1 cellular context compared by ENCODE assay signal in genomic region chr17:35063514-35064223, GRCh38.
TF ChIP-seq lines count a peak whose summit lies in the region.

A gene with protein sequence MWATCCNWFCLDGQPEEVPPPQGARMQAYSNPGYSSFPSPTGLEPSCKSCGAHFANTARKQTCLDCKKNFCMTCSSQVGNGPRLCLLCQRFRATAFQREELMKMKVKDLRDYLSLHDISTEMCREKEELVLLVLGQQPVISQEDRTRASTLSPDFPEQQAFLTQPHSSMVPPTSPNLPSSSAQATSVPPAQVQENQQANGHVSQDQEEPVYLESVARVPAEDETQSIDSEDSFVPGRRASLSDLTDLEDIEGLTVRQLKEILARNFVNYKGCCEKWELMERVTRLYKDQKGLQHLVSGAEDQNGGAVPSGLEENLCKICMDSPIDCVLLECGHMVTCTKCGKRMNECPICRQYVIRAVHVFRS (minus strand): TSS chr17:35063707. CDS start chr17:35026553, 37,154 bp downstream.

TF ChIP-seq in HepG2, 621 proteins besides CTCF, POLR2A, EP300 and RAD21 (continued from another document):
- TF ChIP-seq, protein P1, sequence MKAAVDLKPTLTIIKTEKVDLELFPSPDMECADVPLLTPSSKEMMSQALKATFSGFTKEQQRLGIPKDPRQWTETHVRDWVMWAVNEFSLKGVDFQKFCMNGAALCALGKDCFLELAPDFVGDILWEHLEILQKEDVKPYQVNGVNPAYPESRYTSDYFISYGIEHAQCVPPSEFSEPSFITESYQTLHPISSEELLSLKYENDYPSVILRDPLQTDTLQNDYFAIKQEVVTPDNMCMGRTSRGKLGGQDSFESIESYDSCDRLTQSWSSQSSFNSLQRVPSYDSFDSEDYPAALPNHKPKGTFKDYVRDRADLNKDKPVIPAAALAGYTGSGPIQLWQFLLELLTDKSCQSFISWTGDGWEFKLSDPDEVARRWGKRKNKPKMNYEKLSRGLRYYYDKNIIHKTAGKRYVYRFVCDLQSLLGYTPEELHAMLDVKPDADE (CRISPR knock-in tag; IDR thresholded peaks at IDR 0.05), result no peak
- TF ChIP-seq TCF7 (IDR thresholded peaks at IDR 0.05; ENCODE audit: low read depth), result peak; percentile 86
- TF ChIP-seq, protein P2, sequence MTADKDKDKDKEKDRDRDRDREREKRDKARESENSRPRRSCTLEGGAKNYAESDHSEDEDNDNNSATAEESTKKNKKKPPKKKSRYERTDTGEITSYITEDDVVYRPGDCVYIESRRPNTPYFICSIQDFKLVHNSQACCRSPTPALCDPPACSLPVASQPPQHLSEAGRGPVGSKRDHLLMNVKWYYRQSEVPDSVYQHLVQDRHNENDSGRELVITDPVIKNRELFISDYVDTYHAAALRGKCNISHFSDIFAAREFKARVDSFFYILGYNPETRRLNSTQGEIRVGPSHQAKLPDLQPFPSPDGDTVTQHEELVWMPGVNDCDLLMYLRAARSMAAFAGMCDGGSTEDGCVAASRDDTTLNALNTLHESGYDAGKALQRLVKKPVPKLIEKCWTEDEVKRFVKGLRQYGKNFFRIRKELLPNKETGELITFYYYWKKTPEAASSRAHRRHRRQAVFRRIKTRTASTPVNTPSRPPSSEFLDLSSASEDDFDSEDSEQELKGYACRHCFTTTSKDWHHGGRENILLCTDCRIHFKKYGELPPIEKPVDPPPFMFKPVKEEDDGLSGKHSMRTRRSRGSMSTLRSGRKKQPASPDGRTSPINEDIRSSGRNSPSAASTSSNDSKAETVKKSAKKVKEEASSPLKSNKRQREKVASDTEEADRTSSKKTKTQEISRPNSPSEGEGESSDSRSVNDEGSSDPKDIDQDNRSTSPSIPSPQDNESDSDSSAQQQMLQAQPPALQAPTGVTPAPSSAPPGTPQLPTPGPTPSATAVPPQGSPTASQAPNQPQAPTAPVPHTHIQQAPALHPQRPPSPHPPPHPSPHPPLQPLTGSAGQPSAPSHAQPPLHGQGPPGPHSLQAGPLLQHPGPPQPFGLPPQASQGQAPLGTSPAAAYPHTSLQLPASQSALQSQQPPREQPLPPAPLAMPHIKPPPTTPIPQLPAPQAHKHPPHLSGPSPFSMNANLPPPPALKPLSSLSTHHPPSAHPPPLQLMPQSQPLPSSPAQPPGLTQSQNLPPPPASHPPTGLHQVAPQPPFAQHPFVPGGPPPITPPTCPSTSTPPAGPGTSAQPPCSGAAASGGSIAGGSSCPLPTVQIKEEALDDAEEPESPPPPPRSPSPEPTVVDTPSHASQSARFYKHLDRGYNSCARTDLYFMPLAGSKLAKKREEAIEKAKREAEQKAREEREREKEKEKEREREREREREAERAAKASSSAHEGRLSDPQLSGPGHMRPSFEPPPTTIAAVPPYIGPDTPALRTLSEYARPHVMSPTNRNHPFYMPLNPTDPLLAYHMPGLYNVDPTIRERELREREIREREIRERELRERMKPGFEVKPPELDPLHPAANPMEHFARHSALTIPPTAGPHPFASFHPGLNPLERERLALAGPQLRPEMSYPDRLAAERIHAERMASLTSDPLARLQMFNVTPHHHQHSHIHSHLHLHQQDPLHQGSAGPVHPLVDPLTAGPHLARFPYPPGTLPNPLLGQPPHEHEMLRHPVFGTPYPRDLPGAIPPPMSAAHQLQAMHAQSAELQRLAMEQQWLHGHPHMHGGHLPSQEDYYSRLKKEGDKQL (CRISPR knock-in tag; IDR thresholded peaks at IDR 0.05; ENCODE audit: low read depth), result peak; percentile 62; the same call in 1 of the 2 replicates
- peak; percentile 31; the same call in 1 of the 2 replicates for TF ChIP-seq PRDM15 (CRISPR knock-in tag; IDR thresholded peaks at IDR 0.05)
- TF ChIP-seq DMAP1 (CRISPR knock-in tag; IDR thresholded peaks at IDR 0.05), result peak; percentile 82
- peak; percentile 83; the same call in 1 of the 2 replicates for TF ChIP-seq FOXK1 (CRISPR knock-in tag; IDR thresholded peaks at IDR 0.05; ENCODE audit: borderline replicate concordance, low read depth)
- TF ChIP-seq SPEN (CRISPR knock-in tag; IDR thresholded peaks at IDR 0.05; ENCODE audit: low read depth), result peak; percentile 66; the same call in 1 of the 2 replicates
- TF ChIP-seq YEATS4 (CRISPR knock-in tag; IDR thresholded peaks at IDR 0.05; ENCODE audit: borderline replicate concordance), result peak; percentile 83; the same call in 1 of the 2 replicates
- 0 out of 2 replicates have a peak, but pooled peaks have one; percentile 22 for TF ChIP-seq ZMYM2 (CRISPR knock-in tag; IDR thresholded peaks at IDR 0.05)
- peak; percentile 56; the same call in 1 of the 2 replicates for TF ChIP-seq ZFP37 (CRISPR knock-in tag; IDR thresholded peaks at IDR 0.05; ENCODE audit: borderline replicate concordance)
- peak; percentile 83; the same call in 1 of the 2 replicates for TF ChIP-seq RXRA (CRISPR knock-in tag; IDR thresholded peaks at IDR 0.05)
- no peak for TF ChIP-seq RBM39 (IDR thresholded peaks at IDR 0.05; ENCODE audit: low read depth, low read length, poor library complexity, severe bottlenecking)
- TF ChIP-seq HOXA3 (CRISPR knock-in tag; IDR thresholded peaks at IDR 0.05), result peak; percentile 92
- peak; percentile 95 for TF ChIP-seq NFE2L1 (CRISPR knock-in tag; IDR thresholded peaks at IDR 0.05; ENCODE audit: borderline replicate concordance)
- peak; percentile 87 for TF ChIP-seq ZNF264 (CRISPR knock-in tag; IDR thresholded peaks at IDR 0.05)
- peak; percentile 25; the same call in 1 of the 2 replicates for TF ChIP-seq ZNF547 (CRISPR knock-in tag; IDR thresholded peaks at IDR 0.05)
- no peak for TF ChIP-seq ZNF83 (CRISPR knock-in tag; IDR thresholded peaks at IDR 0.05; ENCODE audit: borderline replicate concordance)
- peak; percentile 74; the same call in 1 of the 2 replicates for TF ChIP-seq ZNF556 (CRISPR knock-in tag; IDR thresholded peaks at IDR 0.05; ENCODE audit: borderline replicate concordance)
- no peak for TF ChIP-seq MAZ (IDR thresholded peaks at IDR 0.05; ENCODE audit: borderline replicate concordance, low read depth, low read length)
- 0 out of 2 replicates have a peak, but pooled peaks have one; percentile 57 for TF ChIP-seq MAZ (CRISPR knock-in tag; IDR thresholded peaks at IDR 0.05; ENCODE audit: low read depth)
- TF ChIP-seq, protein P3, sequence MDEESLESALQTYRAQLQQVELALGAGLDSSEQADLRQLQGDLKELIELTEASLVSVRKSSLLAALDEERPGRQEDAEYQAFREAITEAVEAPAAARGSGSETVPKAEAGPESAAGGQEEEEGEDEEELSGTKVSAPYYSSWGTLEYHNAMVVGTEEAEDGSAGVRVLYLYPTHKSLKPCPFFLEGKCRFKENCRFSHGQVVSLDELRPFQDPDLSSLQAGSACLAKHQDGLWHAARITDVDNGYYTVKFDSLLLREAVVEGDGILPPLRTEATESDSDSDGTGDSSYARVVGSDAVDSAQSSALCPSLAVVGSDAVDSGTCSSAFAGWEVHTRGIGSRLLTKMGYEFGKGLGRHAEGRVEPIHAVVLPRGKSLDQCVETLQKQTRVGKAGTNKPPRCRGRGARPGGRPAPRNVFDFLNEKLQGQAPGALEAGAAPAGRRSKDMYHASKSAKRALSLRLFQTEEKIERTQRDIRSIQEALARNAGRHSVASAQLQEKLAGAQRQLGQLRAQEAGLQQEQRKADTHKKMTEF (CRISPR knock-in tag; IDR thresholded peaks at IDR 0.05), result peak; percentile 83; the same call in 1 of the 2 replicates
- no peak for TF ChIP-seq SIN3A (IDR thresholded peaks at IDR 0.05; ENCODE audit: borderline replicate concordance, low read depth, low read length)
- TF ChIP-seq DR1 (CRISPR knock-in tag; IDR thresholded peaks at IDR 0.05), result no peak
- TF ChIP-seq ZNF276 (CRISPR knock-in tag; IDR thresholded peaks at IDR 0.05; ENCODE audit: low read depth), result peak; percentile 62; the same call in 1 of the 2 replicates
- no peak for TF ChIP-seq HHEX (CRISPR knock-in tag; IDR thresholded peaks at IDR 0.05)
- peak; percentile 56; the same call in 1 of the 2 replicates for TF ChIP-seq ZNF749 (CRISPR knock-in tag; IDR thresholded peaks at IDR 0.05; ENCODE audit: borderline replicate concordance)
- TF ChIP-seq XBP1 (CRISPR knock-in tag; IDR thresholded peaks at IDR 0.05), result peak; percentile 42; the same call in 1 of the 2 replicates
- TF ChIP-seq GTF2F1 (IDR thresholded peaks at IDR 0.05; ENCODE audit: low read length), result 0 out of 2 replicates have a peak, but pooled peaks have one; percentile 56
- 0 out of 2 replicates have a peak, but pooled peaks have one; percentile 76 for TF ChIP-seq ZNF766 (CRISPR knock-in tag; IDR thresholded peaks at IDR 0.05; ENCODE audit: borderline replicate concordance)
- peak; percentile 95 for TF ChIP-seq ZNF331 (CRISPR knock-in tag; IDR thresholded peaks at IDR 0.05)
- TF ChIP-seq ZHX1 (CRISPR knock-in tag; IDR thresholded peaks at IDR 0.05; ENCODE audit: low read depth), result peak; percentile 80
- peak; percentile 96 for TF ChIP-seq JUND (CRISPR knock-in tag; IDR thresholded peaks at IDR 0.05)
- TF ChIP-seq FOSL1 (CRISPR knock-in tag; IDR thresholded peaks at IDR 0.05; ENCODE audit: borderline replicate concordance), result peak; percentile 85
- peak; percentile 70 for TF ChIP-seq KMT2B (CRISPR knock-in tag; IDR thresholded peaks at IDR 0.05)
- TF ChIP-seq SNAI1 (CRISPR knock-in tag; IDR thresholded peaks at IDR 0.05; ENCODE audit: borderline replicate concordance), result 0 out of 2 replicates have a peak, but pooled peaks have one; percentile 32
- peak; percentile 51; the same call in 1 of the 2 replicates for TF ChIP-seq ZNF224 (CRISPR knock-in tag; IDR thresholded peaks at IDR 0.05)
- TF ChIP-seq NFKBIZ (CRISPR knock-in tag; IDR thresholded peaks at IDR 0.05), result peak; percentile 54; the same call in 1 of the 2 replicates
